Comparison of ENCODE assay signal across 17 cellular contexts in genomic region chr1:116435806-116436486, GRCh38.
"Had no signal": no experiment of that assay in that cellular context is flagged by ENCODE, and none has a peak within 500 bp of the region (broad histone marks: within the 10 kb centered on the region; RNA-seq: fewer than 3 reads in every experiment).

No MANE protein-coding gene starts in this region.

- H3K4me3 Mint-ChIP-seq: activated CD4-positive, alpha-beta memory T cell treated with anti-CD3 and anti-CD28 coated beads, Interleukin-2, amount 10 ng/mL, durations not matched to agents 7 days and 5 days; activated naive CD4-positive, alpha-beta T cell treated with anti-CD3 and anti-CD28 coated beads, Interleukin-2, amount 10 ng/mL, durations not matched to agents 7 days and 5 days; memory B cell; natural killer cell treated with Interleukin-12 subunit alpha and Interleukin-12 subunit beta and Interleukin-15 and Interleukin-18, amount 100 ng/mL, for 72 hours had no signal

- H3K27ac Mint-ChIP-seq: activated CD4-positive, alpha-beta memory T cell treated with anti-CD3 and anti-CD28 coated beads, Interleukin-2, amount 10 ng/mL, durations not matched to agents 7 days and 5 days; activated naive CD4-positive, alpha-beta T cell treated with anti-CD3 and anti-CD28 coated beads, Interleukin-2, amount 10 ng/mL, durations not matched to agents 7 days and 5 days; activated T-helper 2 cell treated with anti-CD3 and anti-CD28 coated beads, Interferon-gamma antibody, Interleukin-2, Interleukin-4, amounts not matched to agents 10 μg/mL and 5 μg/mL and 100 μg/mL, durations not matched to agents 14 hours and 24 hours and 36 hours; memory B cell; natural killer cell treated with Interleukin-12 subunit alpha and Interleukin-12 subunit beta and Interleukin-15 and Interleukin-18, amount 100 ng/mL, for 72 hours had no signal

- ATAC-seq: body of pancreas, left ventricle myocardium superior, mucosa of descending colon had no signal

- H3K4me1 Mint-ChIP-seq: activated CD4-positive, alpha-beta memory T cell treated with anti-CD3 and anti-CD28 coated beads, Interleukin-2, amount 10 ng/mL, durations not matched to agents 7 days and 5 days; activated naive CD4-positive, alpha-beta T cell treated with anti-CD3 and anti-CD28 coated beads, Interleukin-2, amount 10 ng/mL, durations not matched to agents 7 days and 5 days; memory B cell had no signal

- DNase-seq: activated CD4-positive, alpha-beta memory T cell treated with anti-CD3 and anti-CD28 coated beads, Interleukin-2, amount 10 ng/mL, durations not matched to agents 7 days and 5 days; activated CD4-positive, alpha-beta T cell treated with anti-CD3 and anti-CD28 coated beads for 1 hour; activated naive CD4-positive, alpha-beta T cell treated with anti-CD3 and anti-CD28 coated beads, Interleukin-2, amount 10 ng/mL, durations not matched to agents 7 days and 5 days; amygdala; body of pancreas; caudate nucleus; foreskin fibroblast; hippocampal formation; left ventricle myocardium superior; mucosa of descending colon; stimulated activated CD4-positive, alpha-beta T cell treated with anti-CD3 and anti-CD28 coated beads, Interleukin-12 subunit alpha, Interleukin-12 subunit beta, amount 100 ng/mL, for 4 hours; stimulated activated CD4-positive, alpha-beta T cell treated with anti-CD3 and anti-CD28 coated beads, Interleukin-2, amount 100 ng/mL, for 24 hours; tibial artery; uterus had no signal

- H3K9me3 Mint-ChIP-seq: activated CD4-positive, alpha-beta memory T cell treated with anti-CD3 and anti-CD28 coated beads, Interleukin-2, amount 10 ng/mL, durations not matched to agents 7 days and 5 days; activated naive CD4-positive, alpha-beta T cell treated with anti-CD3 and anti-CD28 coated beads, Interleukin-2, amount 10 ng/mL, durations not matched to agents 7 days and 5 days; activated T-helper 2 cell treated with anti-CD3 and anti-CD28 coated beads, Interferon-gamma antibody, Interleukin-2, Interleukin-4, amounts not matched to agents 10 μg/mL and 5 μg/mL and 100 μg/mL, durations not matched to agents 14 hours and 24 hours and 36 hours; memory B cell; natural killer cell treated with Interleukin-12 subunit alpha and Interleukin-12 subunit beta and Interleukin-15 and Interleukin-18, amount 100 ng/mL, for 72 hours had no signal

- H3K36me3 Mint-ChIP-seq: activated naive CD4-positive, alpha-beta T cell treated with anti-CD3 and anti-CD28 coated beads, Interleukin-2, amount 10 ng/mL, durations not matched to agents 7 days and 5 days; memory B cell; natural killer cell treated with Interleukin-12 subunit alpha and Interleukin-12 subunit beta and Interleukin-15 and Interleukin-18, amount 100 ng/mL, for 72 hours had no signal

- H3K27me3 Mint-ChIP-seq: memory B cell had no signal
